Comparison of ENCODE assay signal across 7 cellular contexts in the genomic region with DNA sequence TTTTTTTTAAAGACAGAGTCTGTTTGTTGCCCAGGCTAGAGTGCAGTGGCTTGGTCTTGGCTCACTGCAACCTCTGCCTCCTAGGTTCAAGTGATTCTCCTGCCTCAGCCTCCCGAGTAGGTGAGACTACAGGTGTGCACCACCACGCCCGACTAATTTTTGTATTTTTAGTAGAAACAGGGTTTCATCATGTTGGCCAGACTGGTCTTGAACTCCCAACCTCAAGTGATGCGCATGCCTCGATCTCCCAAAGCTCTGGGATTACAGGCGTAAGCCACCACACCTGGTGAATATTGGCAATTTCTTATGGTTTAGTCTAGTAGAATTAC. TPM values are rescaled to one million over a fixed set of nuclear protein-coding genes. Genes with fewer than 3 reads are reported as not detected.
DNase-seq lines count a peak whose midpoint lies in the region; ATAC-seq and TF ChIP-seq lines count a peak whose summit lies in the region.
"Not testable (repeated sequence)": the region's sequence is repeated elsewhere in the genome, so short reads cannot be mapped to it uniquely, and the experiment has no call there.

No MANE protein-coding gene starts in this region.

- not testable (repeated sequence) for H3K36me3 ChIP-seq in Caco-2 (ENCODE audit: control insufficient read depth, insufficient read depth, low read length); Panc1 (ENCODE audit: control insufficient read depth, insufficient read depth, low read length); trophoblast cell (ENCODE audit: control insufficient read depth in 1 of 2, insufficient read depth in 2 of 2, low read length in 2 of 2)

- no CpG with 5 or more reads among the region's 6 CpGs for WGBS in trophoblast cell (ENCODE audit: extremely low coverage, insufficient coverage, insufficient read length)

- POLR2A ChIA-PET in Caco-2 (lab: Charles Lee); Panc1 (lab: Charles Lee): not testable (repeated sequence)

- not testable (repeated sequence) for ATAC-seq in Panc1; activated T-helper 17 cell treated with anti-CD3 and anti-CD28 coated beads, Interleukin-2, amount 50 U/mL, for 72 hours (replicated peaks); activated naive CD8-positive, alpha-beta T cell treated with anti-CD3 and anti-CD28 coated beads, Interleukin-2, amount 50 U/mL, for 24 hours

- H3K27me3 ChIP-seq in Caco-2 (replicated peaks; ENCODE audit: control insufficient read depth, insufficient read depth, low read length); Panc1 (ENCODE audit: control insufficient read depth, insufficient read depth, low read length); trophoblast cell (ENCODE audit: insufficient read depth, low read length): not testable (repeated sequence)

- H3K4me2 ChIP-seq in trophoblast cell (ENCODE audit: low read length), result not testable (repeated sequence)

- H3K9me3 Mint-ChIP-seq in Caco-2 (ENCODE audit: unreplicated experiment); activated CD4-positive, alpha-beta T cell treated with anti-CD3 and anti-CD28 coated beads, Interleukin-2, amount 10 ng/mL, durations not matched to agents 24 days and 14 days; activated T-helper 17 cell treated with anti-CD3 and anti-CD28 coated beads, Interleukin-2, amount 50 U/mL, for 72 hours; activated naive CD8-positive, alpha-beta T cell treated with anti-CD3 and anti-CD28 coated beads, Interleukin-2, amount 50 U/mL, for 24 hours; immature natural killer cell: not testable (repeated sequence)

- in situ Hi-C loops in Panc1 (cut with HindIII; ENCODE audit: low pct_unique_long_range_greater_than_20kb, low sequenced_read_pairs), result not testable (repeated sequence)

- not testable (repeated sequence) for H3K27me3 Mint-ChIP-seq in Caco-2 (ENCODE audit: insufficient read depth, unreplicated experiment); activated CD4-positive, alpha-beta T cell treated with anti-CD3 and anti-CD28 coated beads, Interleukin-2, amount 10 ng/mL, durations not matched to agents 24 days and 14 days; activated T-helper 17 cell treated with anti-CD3 and anti-CD28 coated beads, Interleukin-2, amount 50 U/mL, for 72 hours; activated naive CD8-positive, alpha-beta T cell treated with anti-CD3 and anti-CD28 coated beads, Interleukin-2, amount 50 U/mL, for 24 hours
- peaks cover 41 to 54% (median 43%) of the 10 kb centered on the region in 3 donors for H3K27me3 Mint-ChIP-seq in immature natural killer cell (ENCODE audit: low read depth in 3 of 3)

- H3K4me1 ChIP-seq in Caco-2 (peaks cover 22% of the 10 kb centered on the region), Panc1 (ENCODE audit: control insufficient read depth, insufficient read depth, low read length) (peaks cover 30% of the 10 kb centered on the region)
- not testable (repeated sequence) for H3K4me1 ChIP-seq in trophoblast cell (ENCODE audit: control insufficient read depth in 1 of 2, insufficient read depth in 2 of 2, low read length in 2 of 2)

- H3K4me1 Mint-ChIP-seq in Caco-2 (ENCODE audit: low read depth, unreplicated experiment) (peaks cover 30% of the 10 kb centered on the region), immature natural killer cell (peaks cover 97 to 98% of the 10 kb centered on the region in 2 donors)
- H3K4me1 Mint-ChIP-seq in activated CD4-positive, alpha-beta T cell treated with anti-CD3 and anti-CD28 coated beads, Interleukin-2, amount 10 ng/mL, durations not matched to agents 24 days and 14 days, result peaks cover 70% of the 10 kb centered on the region
- H3K4me1 Mint-ChIP-seq in activated T-helper 17 cell treated with anti-CD3 and anti-CD28 coated beads, Interleukin-2, amount 50 U/mL, for 72 hours, result peaks cover 54% of the 10 kb centered on the region
- peaks cover 96% of the 10 kb centered on the region for H3K4me1 Mint-ChIP-seq in activated naive CD8-positive, alpha-beta T cell treated with anti-CD3 and anti-CD28 coated beads, Interleukin-2, amount 50 U/mL, for 24 hours

- intact Hi-C loops in Caco-2 (cut with micrococcal nuclease; ENCODE audit: unreplicated experiment); Panc1 (cut with micrococcal nuclease; ENCODE audit: unreplicated experiment); activated CD4-positive, alpha-beta T cell treated with anti-CD3 and anti-CD28 coated beads, Interleukin-2, amount 10 ng/mL, durations not matched to agents 24 days and 14 days (cut with micrococcal nuclease): not testable (repeated sequence)

- H2BK5ac ChIP-seq in trophoblast cell (ENCODE audit: low read depth, low read length, poor library complexity), result not testable (repeated sequence)

- TF ChIP-seq CTCF in Caco-2 (IDR thresholded peaks at IDR 0.05; ENCODE audit: insufficient read depth in 1 of 2, low read depth in 1 of 2, low read length in 1 of 2, severe bottlenecking in 1 of 2, unreplicated experiment in 1 of 2); Panc1 (IDR thresholded peaks at IDR 0.05): not testable (repeated sequence)

- not testable (repeated sequence) for DNase-seq in Caco-2; Panc1 (ENCODE audit: low read depth, low spot score); activated CD4-positive, alpha-beta T cell treated with anti-CD3 and anti-CD28 coated beads, Interleukin-2, amount 10 ng/mL, durations not matched to agents 24 days and 14 days; activated naive CD8-positive, alpha-beta T cell treated with anti-CD3 and anti-CD28 coated beads, Interleukin-2, amount 50 U/mL, for 24 hours; immature natural killer cell; trophoblast cell

- peaks cover 37% of the 10 kb centered on the region for H3K36me3 Mint-ChIP-seq in Caco-2 (ENCODE audit: insufficient read depth, unreplicated experiment)
- H3K36me3 Mint-ChIP-seq in activated CD4-positive, alpha-beta T cell treated with anti-CD3 and anti-CD28 coated beads, Interleukin-2, amount 10 ng/mL, durations not matched to agents 24 days and 14 days (ENCODE audit: low read depth), result peaks cover 43% of the 10 kb centered on the region
- H3K36me3 Mint-ChIP-seq in activated T-helper 17 cell treated with anti-CD3 and anti-CD28 coated beads, Interleukin-2, amount 50 U/mL, for 72 hours (ENCODE audit: low read depth), result peaks cover 89% of the 10 kb centered on the region
- peaks cover 27% of the 10 kb centered on the region for H3K36me3 Mint-ChIP-seq in activated naive CD8-positive, alpha-beta T cell treated with anti-CD3 and anti-CD28 coated beads, Interleukin-2, amount 50 U/mL, for 24 hours (ENCODE audit: low read depth)
- H3K36me3 Mint-ChIP-seq in immature natural killer cell, result not testable (repeated sequence)

- not testable (repeated sequence) for H3K79me2 ChIP-seq in trophoblast cell (ENCODE audit: control insufficient read depth, insufficient read depth, low read length, poor library complexity)

- H4K91ac ChIP-seq in trophoblast cell (ENCODE audit: low read depth, low read length), result not testable (repeated sequence)

- not testable (repeated sequence) for H2BK12ac ChIP-seq in trophoblast cell (ENCODE audit: low read length)

- H3K4me3 Mint-ChIP-seq in Caco-2 (ENCODE audit: unreplicated experiment) (peak overlapping the region; percentile 43), immature natural killer cell (peak overlapping the region; percentile 63 to 84 (median 75))
- H3K4me3 Mint-ChIP-seq in activated CD4-positive, alpha-beta T cell treated with anti-CD3 and anti-CD28 coated beads, Interleukin-2, amount 10 ng/mL, durations not matched to agents 24 days and 14 days, result peak overlapping the region; percentile 20
- peak overlapping the region; percentile 93 for H3K4me3 Mint-ChIP-seq in activated T-helper 17 cell treated with anti-CD3 and anti-CD28 coated beads, Interleukin-2, amount 50 U/mL, for 72 hours
- H3K4me3 Mint-ChIP-seq in activated naive CD8-positive, alpha-beta T cell treated with anti-CD3 and anti-CD28 coated beads, Interleukin-2, amount 50 U/mL, for 24 hours, result not testable (repeated sequence)

- not testable (repeated sequence) for H3K4me3 ChIP-seq in Caco-2 (ENCODE audit: low read depth, low read length); Panc1 (ENCODE audit: low read depth in 2 of 2, low read length in 2 of 2); trophoblast cell (ENCODE audit: low read depth, low read length)

- CTCF ChIA-PET in Caco-2 (lab: Charles Lee); Panc1 (lab: Charles Lee): not testable (repeated sequence)

- not testable (repeated sequence) for H4K12ac ChIP-seq in trophoblast cell (ENCODE audit: low read depth, low read length)

- H2BK120ac ChIP-seq in trophoblast cell (ENCODE audit: insufficient read depth, low read length, poor library complexity), result not testable (repeated sequence)

- H4K8ac ChIP-seq in trophoblast cell (ENCODE audit: low read depth, low read length), result not testable (repeated sequence)

- H3K79me1 ChIP-seq in trophoblast cell (ENCODE audit: low read length), result not testable (repeated sequence)

- peaks cover 11% of the 10 kb centered on the region for H3K9me3 ChIP-seq in Caco-2
- H3K9me3 ChIP-seq in Panc1 (ENCODE audit: control insufficient read depth, insufficient read depth, low read depth, low read length); trophoblast cell (ENCODE audit: insufficient read depth, low read depth, low read length): not testable (repeated sequence)

- H3K27ac Mint-ChIP-seq in Caco-2 (ENCODE audit: unreplicated experiment), result not testable (repeated sequence)
- H3K27ac Mint-ChIP-seq in activated CD4-positive, alpha-beta T cell treated with anti-CD3 and anti-CD28 coated beads, Interleukin-2, amount 10 ng/mL, durations not matched to agents 24 days and 14 days, result peak overlapping the region; percentile 91
- H3K27ac Mint-ChIP-seq in activated T-helper 17 cell treated with anti-CD3 and anti-CD28 coated beads, Interleukin-2, amount 50 U/mL, for 72 hours, result peak overlapping the region; percentile 99
- H3K27ac Mint-ChIP-seq in activated naive CD8-positive, alpha-beta T cell treated with anti-CD3 and anti-CD28 coated beads, Interleukin-2, amount 50 U/mL, for 24 hours, result peak overlapping the region; percentile 94
- H3K27ac Mint-ChIP-seq in immature natural killer cell, result peak overlapping the region; percentile 88 to 97 (median 92)

- not testable (repeated sequence) for H3K14ac ChIP-seq in trophoblast cell (ENCODE audit: low read length)

- BruUV-seq in Caco-2 (replicated peaks; lab: Mats Ljungman, UMichigan); Panc1 (replicated peaks; lab: Mats Ljungman, UMichigan): not testable (repeated sequence)

- H3K9ac ChIP-seq in trophoblast cell (ENCODE audit: low read length), result not testable (repeated sequence)

- H2AK5ac ChIP-seq in trophoblast cell (ENCODE audit: low read length), result not testable (repeated sequence)

- not testable (repeated sequence) for H2AFZ ChIP-seq in trophoblast cell (ENCODE audit: insufficient read depth, low read length, poor library complexity)

- H3K23ac ChIP-seq in trophoblast cell (ENCODE audit: low read length), result not testable (repeated sequence)

- 0 out of 2 replicates have a peak overlapping the region, but pooled peaks have one; percentile 1 for H3K27ac ChIP-seq in Panc1 (ENCODE audit: low read length)
- not testable (repeated sequence) for H3K27ac ChIP-seq in trophoblast cell (ENCODE audit: low read depth, low read length)

- H3K4ac ChIP-seq in trophoblast cell (ENCODE audit: low read depth, low read length), result peak overlapping the region; percentile 69

- not testable (repeated sequence) for H3K18ac ChIP-seq in trophoblast cell (ENCODE audit: low read length)

RNA-seq across cellular contexts. Expression of gene CDC42SE2, which starts 14.9 kb away (rescaled TPM):
- total RNA-seq in Caco-2 (2022) (39.4 and 41.1 TPM in 2 replicates), Panc1 (2021; ENCODE audit: unreplicated experiment) (46.1 TPM)
- 21.8 TPM for polyA plus RNA-seq in Panc1 (2012; ENCODE audit: insufficient read length)
- total RNA-seq in activated CD4-positive, alpha-beta T cell treated with anti-CD3 and anti-CD28 coated beads, Interleukin-2, amount 10 ng/mL, durations not matched to agents 24 days and 14 days, result 96.2 and 99.0 TPM in 2 replicates
- 100 to 1,000 TPM; 107 to 110 TPM for total RNA-seq in activated T-helper 17 cell treated with anti-CD3 and anti-CD28 coated beads, Interleukin-2, amount 50 U/mL, for 72 hours
- polyA plus RNA-seq in immature natural killer cell, result 100 to 1,000 TPM; 296 to 536 (median 342) TPM
- polyA plus RNA-seq in trophoblast cell (2013), result 15.6 and 16.5 TPM in 2 replicates
